Comparison of ENCODE assay signal across 1 cellular context in the genomic region with DNA sequence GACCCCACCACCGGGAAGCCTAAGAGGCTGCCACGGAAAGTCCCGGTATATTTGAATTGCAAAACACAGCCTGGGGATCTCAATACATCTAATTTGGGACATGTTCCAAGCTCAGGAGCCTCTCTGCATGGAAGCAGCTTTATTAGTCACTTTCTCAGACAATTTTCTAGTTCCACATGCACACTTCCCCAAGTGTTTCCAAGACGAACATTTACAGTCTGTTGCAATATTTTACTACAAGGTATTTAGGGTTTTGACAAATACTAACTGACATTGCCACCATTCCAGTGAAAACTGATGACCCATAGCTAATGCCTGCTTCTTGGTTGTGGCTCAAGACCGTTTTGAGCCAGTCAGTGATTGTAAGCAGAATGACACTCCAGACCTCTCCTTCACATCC.
TF ChIP-seq lines count a peak whose summit lies in the region.

No MANE protein-coding gene starts in this region.

TF ChIP-seq in H1, 55 proteins besides CTCF, POLR2A, EP300 and RAD21 (continued from another document):
- TF ChIP-seq GABPA (IDR thresholded peaks at IDR 0.05; ENCODE audit: borderline replicate concordance, insufficient read depth, low read length) (no peak), YY1 (IDR thresholded peaks at IDR 0.05; ENCODE audit: low read depth, low read length) (no peak), FOSL1 (IDR thresholded peaks at IDR 0.05; ENCODE audit: insufficient read depth, low read depth, low read length) (no peak), TAF7 (optimal IDR thresholded peaks at IDR 0.05; ENCODE audit: borderline replicate concordance, low read depth, low read length) (no peak), EZH2 (IDR thresholded peaks at IDR 0.05; ENCODE audit: low read depth, low read length, severe bottlenecking) (no peak), KDM5A (IDR thresholded peaks at IDR 0.05; ENCODE audit: low read length) (no peak), RXRA (IDR thresholded peaks at IDR 0.05; ENCODE audit: insufficient read depth, low read depth, low read length) (no peak), MAFK (IDR thresholded peaks at IDR 0.05; ENCODE audit: low read depth, low read length) (no peak), ASH2L (IDR thresholded peaks at IDR 0.05; ENCODE audit: low read length) (no peak), EGR1 (IDR thresholded peaks at IDR 0.05; ENCODE audit: borderline replicate concordance, low read depth, low read length) (no peak)
- TF ChIP-seq, protein P1, sequence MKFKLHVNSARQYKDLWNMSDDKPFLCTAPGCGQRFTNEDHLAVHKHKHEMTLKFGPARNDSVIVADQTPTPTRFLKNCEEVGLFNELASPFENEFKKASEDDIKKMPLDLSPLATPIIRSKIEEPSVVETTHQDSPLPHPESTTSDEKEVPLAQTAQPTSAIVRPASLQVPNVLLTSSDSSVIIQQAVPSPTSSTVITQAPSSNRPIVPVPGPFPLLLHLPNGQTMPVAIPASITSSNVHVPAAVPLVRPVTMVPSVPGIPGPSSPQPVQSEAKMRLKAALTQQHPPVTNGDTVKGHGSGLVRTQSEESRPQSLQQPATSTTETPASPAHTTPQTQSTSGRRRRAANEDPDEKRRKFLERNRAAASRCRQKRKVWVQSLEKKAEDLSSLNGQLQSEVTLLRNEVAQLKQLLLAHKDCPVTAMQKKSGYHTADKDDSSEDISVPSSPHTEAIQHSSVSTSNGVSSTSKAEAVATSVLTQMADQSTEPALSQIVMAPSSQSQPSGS (IDR thresholded peaks at IDR 0.05; ENCODE audit: low read length): no peak
